In genomic region chr1:113363935-113364334, GRCh38 we compare ENCODE assay signal across 23 cellular contexts.
"Had no signal": no experiment of that assay in that cellular context is flagged by ENCODE, and none has a peak within 500 bp of the region (broad histone marks: within the 10 kb centered on the region; RNA-seq: fewer than 3 reads in every experiment).

No MANE protein-coding gene starts in this region.

- DNase-seq: colonic mucosa; cortex of kidney; effector CD8-positive, alpha-beta T cell; effector memory CD8-positive, alpha-beta T cell; endodermal cell; erythroblast; esophagus squamous epithelium; foreskin fibroblast; foreskin melanocyte; gastrocnemius medialis; glutamatergic neuron; head of caudate nucleus; heart right ventricle; hippocampal formation; left cardiac atrium; left lung; left ventricle myocardium superior; lower lobe of right lung; mesenchymal stem cell; mucosa of descending colon; naive B cell had no signal

- H3K4me1 ChIP-seq: colonic mucosa, esophagus squamous epithelium, gastrocnemius medialis, heart right ventricle, left lung, lower lobe of right lung had no signal

- H3K4me3 ChIP-seq: colonic mucosa, esophagus squamous epithelium, gastrocnemius medialis, heart right ventricle, left lung, lower lobe of right lung, mucosa of descending colon had no signal

- H3K36me3 ChIP-seq: colonic mucosa, esophagus squamous epithelium, gastrocnemius medialis, heart right ventricle, left lung, lower lobe of right lung had no signal

- H3K27ac ChIP-seq: colonic mucosa, epithelial cell of prostate, esophagus squamous epithelium, gastrocnemius medialis, heart right ventricle, left lung, lower lobe of right lung had no signal

- H3K27me3 ChIP-seq: colonic mucosa, esophagus squamous epithelium, gastrocnemius medialis, heart right ventricle, left lung had no signal

- H3K9me3 ChIP-seq: colonic mucosa, esophagus squamous epithelium, gastrocnemius medialis, heart right ventricle, left lung, lower lobe of right lung, mucosa of descending colon had no signal

- ATAC-seq: effector memory CD8-positive, alpha-beta T cell; esophagus mucosa; gastrocnemius medialis; heart right ventricle; left cardiac atrium; left lung; left ventricle myocardium superior; lower lobe of right lung; mucosa of descending colon had no signal
